8 cellular contexts compared by ENCODE assay signal in genomic region chr3:179265875-179266274, GRCh38. TPM values are rescaled to one million over a fixed set of nuclear protein-coding genes. Genes with fewer than 3 reads are reported as not detected.
DNase-seq lines count a peak whose midpoint lies in the region; ATAC-seq and TF ChIP-seq lines count a peak whose summit lies in the region.
"Had no signal": no experiment of that assay in that cellular context is flagged by ENCODE, and none has a peak within 500 bp of the region (broad histone marks: within the 10 kb centered on the region; RNA-seq: fewer than 3 reads in every experiment).

No MANE protein-coding gene starts in this region.

- H3K4me3 Mint-ChIP-seq in naive B cell, result peak overlapping the region; percentile 25 to 85 (median 78)
- no peak overlapping the region for H3K4me3 Mint-ChIP-seq in mesothelial cell of epicardium

- H3K27me3 Mint-ChIP-seq in naive B cell (no peaks in the 10 kb centered on the region), mesothelial cell of epicardium (ENCODE audit: low read depth) (no peaks in the 10 kb centered on the region)

- H3K4me1 Mint-ChIP-seq in naive B cell (peaks cover 38 to 55% (median 45%) of the 10 kb centered on the region in 3 donors), mesothelial cell of epicardium (peaks cover 7% of the 10 kb centered on the region)

- H3K36me3 Mint-ChIP-seq in naive B cell (no peaks in the 10 kb centered on the region), mesothelial cell of epicardium (peaks cover under 1% of the 10 kb centered on the region)

- peaks cover 0 to 2% (median 0%) of the 10 kb centered on the region in 7 donors for H3K9me3 Mint-ChIP-seq in naive B cell
- H3K9me3 Mint-ChIP-seq in mesothelial cell of epicardium, result peaks cover under 1% of the 10 kb centered on the region

- peak overlapping the region in 5 of 6 donors; percentile 1 to 80 (median 57) for H3K27ac Mint-ChIP-seq in naive B cell
- H3K27ac Mint-ChIP-seq in mesothelial cell of epicardium, result no peak overlapping the region

- peak; percentile 29 for ATAC-seq in GM19035 (IDR thresholded peaks at IDR 0.05; ENCODE audit: unreplicated experiment)
- peak; percentile 52 for ATAC-seq in GM21786 (IDR thresholded peaks at IDR 0.05; ENCODE audit: unreplicated experiment)
- ATAC-seq in HG03469 (IDR thresholded peaks at IDR 0.05; ENCODE audit: unreplicated experiment), result peak; percentile 63
- ATAC-seq in naive B cell (ENCODE audit: low read depth in 2 of 2), result peak; percentile 32 to 40

- TF ChIP-seq CTCF in mesothelial cell of epicardium (IDR thresholded peaks at IDR 0.05; ENCODE audit: unreplicated experiment), result no peak

- DNase-seq in naive B cell (peak; percentile 26), SIG-M5 treated with dmso at 0.1 percent for 504 hours (lab: John Stamatoyannopoulos, UW; ENCODE audit: unreplicated experiment) (no peak), mesothelial cell of epicardium (ENCODE audit: low spot score in 2 of 2, unreplicated experiment in 2 of 2) (no peak), NCI-H2196 (lab: John Stamatoyannopoulos, UW; ENCODE audit: unreplicated experiment) (no peak)
- DNase-seq: DMS53 had no signal

RNA-seq across cellular contexts. Expression of gene KCNMB3, which starts 15.0 kb away (rescaled TPM):
- 1 to 10 TPM in 4 of 6 donors, under 1 TPM in 1, not detected in 1; 0.71 to 6.0 (median 3.0) TPM for polyA plus RNA-seq in naive B cell (ENCODE audit: low read depth in 6 of 6)
- total RNA-seq in mesothelial cell of epicardium, result 4.1 to 5.2 TPM (median 4.9 TPM) in 3 replicates

RNA-seq across cellular contexts. Expression of gene ZNF639, which starts 57.0 kb away (rescaled TPM):
- polyA plus RNA-seq in naive B cell (ENCODE audit: low read depth in 6 of 6), result 10 to 100 TPM; 51.3 to 93.5 (median 57.5) TPM
- 38.8 to 40.6 TPM (median 40.2 TPM) in 3 replicates for total RNA-seq in mesothelial cell of epicardium
